Comparison of ENCODE assay signal across 8 cellular contexts in the genomic region with DNA sequence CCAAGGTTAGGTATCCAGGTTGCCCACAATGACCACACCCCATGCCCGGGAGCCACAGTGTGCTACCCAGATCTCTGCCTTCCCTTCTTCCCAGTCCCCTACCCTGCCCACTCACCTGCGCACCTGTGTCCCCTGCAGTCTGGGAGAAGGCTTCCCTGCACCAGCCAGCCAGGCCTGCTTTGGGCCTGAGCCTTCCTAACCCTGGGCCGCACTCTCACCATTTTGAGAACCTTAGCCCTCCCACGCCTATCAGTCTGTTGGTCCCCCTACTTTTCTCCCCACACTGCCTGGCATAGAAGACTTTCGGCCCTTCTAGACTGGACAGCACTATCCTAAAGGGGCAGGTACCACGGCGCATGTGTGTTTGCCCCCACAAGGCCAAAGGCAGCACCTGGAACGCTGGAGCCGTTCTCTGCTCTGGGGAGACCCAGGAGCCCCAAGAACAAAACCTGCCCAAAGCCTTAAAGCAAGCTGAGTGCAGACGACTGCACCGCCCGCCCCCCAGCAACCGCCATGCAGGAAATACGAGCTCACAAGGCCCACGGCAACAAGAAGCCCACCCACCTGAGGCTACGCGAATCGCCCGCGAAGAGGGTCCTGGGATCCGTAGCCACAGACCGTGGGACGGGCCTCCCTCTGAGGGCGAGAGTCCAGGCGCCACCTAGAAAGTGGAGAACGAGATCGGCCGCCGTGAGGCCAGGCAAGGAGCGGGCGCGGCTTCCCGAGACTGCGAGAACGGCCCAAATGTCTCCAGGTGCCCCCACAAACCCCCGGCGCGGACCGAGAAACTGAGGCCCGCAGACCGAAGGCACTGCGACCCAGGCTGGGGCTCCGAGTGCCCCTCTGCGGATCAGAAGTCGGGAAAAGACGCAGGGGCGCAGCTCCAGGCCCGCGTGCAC. TPM values are rescaled to one million over a fixed set of nuclear protein-coding genes. Genes with fewer than 3 reads are reported as not detected.
DNase-seq lines count a peak whose midpoint lies in the region; ATAC-seq, FAIRE-seq and TF ChIP-seq lines count a peak whose summit lies in the region.

No MANE protein-coding gene starts in this region.

- peak overlapping the region; percentile 5 to 20 for H3K23ac ChIP-seq in mesenchymal stem cell (ENCODE audit: low read length in 2 of 2)

- peaks cover 23% of the 10 kb centered on the region for H3K79me1 ChIP-seq in mesenchymal stem cell (replicated peaks; ENCODE audit: low read length, poor library complexity, severe bottlenecking)

- H3K4me2 ChIP-seq in BLaER1 (peak overlapping the region; percentile 97), OCI-LY1 (ENCODE audit: low read length) (peak overlapping the region; percentile 93), mesenchymal stem cell (ENCODE audit: low read length, poor library complexity, severe bottlenecking) (peak overlapping the region; percentile 85)

- no peak for TF ChIP-seq EP300 in tibial nerve (IDR thresholded peaks at IDR 0.05)

- FAIRE-seq in GM19239 (lab: Jason Lieb, UNC): no peak

- peak overlapping the region; percentile 92 for H3K27ac ChIP-seq in BLaER1
- H3K27ac ChIP-seq in OCI-LY1 (ENCODE audit: low read depth, low read length, poor library complexity, severe bottlenecking): peak overlapping the region; percentile 6
- peak overlapping the region; percentile 87 to 98 for H3K27ac ChIP-seq in coronary artery
- peak overlapping the region; percentile 73 for H3K27ac ChIP-seq in mesenchymal stem cell (ENCODE audit: low read length, poor library complexity, severe bottlenecking)
- H3K27ac ChIP-seq in tibial nerve: peak overlapping the region; percentile 88 to 99 (median 90)

- no peak overlapping the region for H2BK120ac ChIP-seq in mesenchymal stem cell (ENCODE audit: low read depth, low read length)

- no peaks in the 10 kb centered on the region for H3F3A ChIP-seq in OCI-LY1 (ENCODE audit: insufficient read depth, low read length)

- peak overlapping the region; percentile 93 for H3K4me3 ChIP-seq in BLaER1
- peak overlapping the region; percentile 90 for H3K4me3 ChIP-seq in OCI-LY1 (ENCODE audit: low read depth, low read length, poor library complexity, severe bottlenecking)
- H3K4me3 ChIP-seq in coronary artery: peak overlapping the region; percentile 93
- peak overlapping the region; percentile 64 to 96 for H3K4me3 ChIP-seq in mesenchymal stem cell (ENCODE audit: insufficient read depth in 1 of 2, low read depth in 1 of 2, low read length in 2 of 2)
- peak overlapping the region; percentile 65 to 96 (median 80) for H3K4me3 ChIP-seq in tibial nerve

- H2BK12ac ChIP-seq in mesenchymal stem cell (ENCODE audit: low read length in 2 of 2): peak overlapping the region in 1 of 2 experiments; percentile 37

- peaks cover 54% of the 10 kb centered on the region for H4K20me1 ChIP-seq in BLaER1
- no peaks in the 10 kb centered on the region for H4K20me1 ChIP-seq in OCI-LY1 (ENCODE audit: insufficient read depth, low read length)

- H3K18ac ChIP-seq in mesenchymal stem cell (ENCODE audit: low read depth in 1 of 2, low read length in 2 of 2): peak overlapping the region; percentile 22 to 50

- H4K91ac ChIP-seq in mesenchymal stem cell (ENCODE audit: low read length): peak overlapping the region; percentile 84

- H3K9me3 ChIP-seq in BLaER1: no peaks in the 10 kb centered on the region
- no peaks in the 10 kb centered on the region for H3K9me3 ChIP-seq in OCI-LY1 (ENCODE audit: low read length)
- H3K9me3 ChIP-seq in mesenchymal stem cell (ENCODE audit: control insufficient read depth, low read length): no peaks in the 10 kb centered on the region
- no peaks in the 10 kb centered on the region for H3K9me3 ChIP-seq in tibial nerve

- H3K36me3 ChIP-seq in BLaER1 (peaks cover 35% of the 10 kb centered on the region), OCI-LY1 (ENCODE audit: insufficient read depth, low read length) (peaks cover 35% of the 10 kb centered on the region), mesenchymal stem cell (ENCODE audit: control insufficient read depth in 1 of 2, insufficient read depth in 2 of 2, low read depth in 1 of 2, low read length in 2 of 2) (peaks cover 27 to 28% of the 10 kb centered on the region in 2 experiments), tibial nerve (peaks cover 0 to 35% (median 6%) of the 10 kb centered on the region in 3 donors)

- no peak overlapping the region for H2BK15ac ChIP-seq in mesenchymal stem cell (ENCODE audit: low read depth, poor library complexity, severe bottlenecking)

- ATAC-seq in GM21423 (IDR thresholded peaks at IDR 0.05; ENCODE audit: unreplicated experiment): peak; percentile 8

- H3K9ac ChIP-seq in BLaER1: peak overlapping the region; percentile 96
- peak overlapping the region; percentile 95 for H3K9ac ChIP-seq in OCI-LY1 (ENCODE audit: low read length)
- peak overlapping the region; percentile 96 for H3K9ac ChIP-seq in mesenchymal stem cell (ENCODE audit: low read length)

- DNase-seq in coronary artery (ENCODE audit: low spot score) (no peak), mesenchymal stem cell (no peak), tibial nerve (ENCODE audit: low spot score in 2 of 2) (no peak), GM19239 (ENCODE audit: insufficient read length, low spot score) (no peak), SW 1271 (lab: John Stamatoyannopoulos, UW) (no peak)

- H2AFZ ChIP-seq in OCI-LY1 (ENCODE audit: low read length) (no peak overlapping the region), mesenchymal stem cell (ENCODE audit: low read depth, low read length) (peak overlapping the region; percentile 21)

- peak overlapping the region; percentile 1 to 70 for H3K4ac ChIP-seq in mesenchymal stem cell (ENCODE audit: low read depth in 1 of 2, low read length in 2 of 2)

- 3% methylated on average over 49 of the region's 49 CpGs for WGBS in mesenchymal stem cell
- 2% methylated on average over 28 to 37 of the region's 49 CpGs for WGBS in tibial nerve, 2 donors

- no peak overlapping the region for H4K8ac ChIP-seq in mesenchymal stem cell (ENCODE audit: low read length)

- TF ChIP-seq CTCF in OCI-LY1 (IDR thresholded peaks at IDR 0.05; ENCODE audit: low read length): no peak
- TF ChIP-seq CTCF in coronary artery (IDR thresholded peaks at IDR 0.05): no peak
- no peak for TF ChIP-seq CTCF in tibial nerve (IDR thresholded peaks at IDR 0.05)

- no peak overlapping the region for H2AK5ac ChIP-seq in mesenchymal stem cell (ENCODE audit: low read length, severe bottlenecking)

- peak overlapping the region; percentile 48 for H2BK5ac ChIP-seq in mesenchymal stem cell (ENCODE audit: low read depth, low read length, poor library complexity, severe bottlenecking)

- H3K4me1 ChIP-seq in BLaER1 (peaks cover 30% of the 10 kb centered on the region), OCI-LY1 (ENCODE audit: insufficient read depth, low read length, severe bottlenecking) (peaks cover 26% of the 10 kb centered on the region), mesenchymal stem cell (ENCODE audit: control insufficient read depth, insufficient read depth, low read depth, low read length) (peaks cover 44% of the 10 kb centered on the region), tibial nerve (peaks cover 0 to 55% (median 25%) of the 10 kb centered on the region in 4 donors)

- no peaks in the 10 kb centered on the region for H3K9me2 ChIP-seq in OCI-LY1 (ENCODE audit: low read depth, low read length)

- H3K79me2 ChIP-seq in OCI-LY1 (ENCODE audit: insufficient read depth, low read length): peaks cover 18% of the 10 kb centered on the region

- TF ChIP-seq POLR2A in tibial nerve (IDR thresholded peaks at IDR 0.05): no peak

- peak overlapping the region in 1 of 2 experiments; percentile 76 for H3K14ac ChIP-seq in mesenchymal stem cell (ENCODE audit: low read length in 2 of 2)

- H3K27me3 ChIP-seq in BLaER1 (no peaks in the 10 kb centered on the region), OCI-LY1 (ENCODE audit: insufficient read depth, low read length) (no peaks in the 10 kb centered on the region), mesenchymal stem cell (ENCODE audit: control insufficient read depth in 1 of 2, insufficient read depth in 1 of 2, low read length in 2 of 2) (no peaks in the 10 kb centered on the region), tibial nerve (no peaks in the 10 kb centered on the region)

RNA-seq across cellular contexts. Expression of a gene that starts 0.5 kb away (rescaled TPM):
- polyA plus RNA-seq in mesenchymal stem cell (2013, experiment 1 of 2): 3.9 TPM
- 3.9 TPM for polyA plus RNA-seq in mesenchymal stem cell (2013, experiment 2 of 2)
- 1 to 10 TPM; 2.9 to 8.1 (median 6.3) TPM for total RNA-seq in tibial nerve

RNA-seq across cellular contexts. Expression of a gene that starts 0.5 kb away (rescaled TPM):
- polyA plus RNA-seq in mesenchymal stem cell (2013, experiment 1 of 2): 6.4 TPM
- polyA plus RNA-seq in mesenchymal stem cell (2013, experiment 2 of 2): 7.2 TPM
- total RNA-seq in tibial nerve: 10 to 100 TPM; 10.2 to 13.3 (median 11.4) TPM

Comparison
In these comparisons a context has a peak if more than half of its experiments do, and no peak if none do; other contexts are left out.
1. H3K27ac ChIP-seq: peak in every context shown above with its lines; median percentile 92 in coronary artery; 92 in BLaER1; 90 in tibial nerve; 73 in mesenchymal stem cell; 6 in OCI-LY1.